ENCODE assay signal across 9 cellular contexts in genomic region chr3:7144696-7145308, GRCh38.
A peak's percentile ranks its signal among the peaks of the same experiment; 100 is the strongest.
DNase-seq lines count a peak whose midpoint lies in the region; ATAC-seq and TF ChIP-seq lines count a peak whose summit lies in the region.
"Had no signal": no experiment of that assay in that cellular context is flagged by ENCODE, and none has a peak within 500 bp of the region (broad histone marks: within the 10 kb centered on the region; RNA-seq: fewer than 3 reads in every experiment).

No MANE protein-coding gene starts in this region.

- H3K9me3 ChIP-seq in body of pancreas: no peaks in the 10 kb centered on the region

- intact Hi-C loops in body of pancreas (cut with DNase I): no loop called here

- H3K27me3 ChIP-seq in body of pancreas: no peaks in the 10 kb centered on the region

- DNase-seq in SHP77 (lab: John Stamatoyannopoulos, UW) (peak; percentile 7 to 19), SHP77 treated with DMSO at 0.1 percent for 48 hours (lab: John Stamatoyannopoulos, UW) (no peak), body of pancreas (peak in 3 of 4 donors; percentile 4 to 11 (median 10)), retinal pigment epithelial cell (ENCODE audit: low read depth) (no peak), NCI-H526 treated with DMSO at 0.1 percent for 48 hours (lab: John Stamatoyannopoulos, UW) (no peak), NCI-H2107 (lab: John Stamatoyannopoulos, UW) (no peak)
- DNase-seq in activated CD4-positive, CD25-positive, alpha-beta regulatory T cell (lab: John Stamatoyannopoulos, UW): no peak
- DNase-seq: CD4-positive, CD25-positive, alpha-beta regulatory T cell had no signal

- ATAC-seq in HG03432 (IDR thresholded peaks at IDR 0.05; ENCODE audit: unreplicated experiment) (peak; percentile 83), body of pancreas (no peak)

- TF ChIP-seq POLR2A in body of pancreas (IDR thresholded peaks at IDR 0.05): no peak

- H3K4me1 ChIP-seq in body of pancreas: no peaks in the 10 kb centered on the region

- TF ChIP-seq CTCF in body of pancreas (IDR thresholded peaks at IDR 0.05): peak in 6 of 7 experiments; percentile 34 to 50 (median 47)
- peak; percentile 27 for TF ChIP-seq CTCF in retinal pigment epithelial cell (conservative IDR thresholded peaks at IDR 0.05; ENCODE audit: low read depth, low read length)

- H3K4me3 ChIP-seq in body of pancreas: no peak overlapping the region
- H3K4me3 ChIP-seq in retinal pigment epithelial cell (ENCODE audit: low read length): no peak overlapping the region

- 65 to 68% methylated on average over 8 of the region's 8 CpGs for WGBS in body of pancreas, 2 donors

- no peaks in the 10 kb centered on the region for H3K36me3 ChIP-seq in body of pancreas (replicated peaks in 1 of 2; ENCODE audit: insufficient read depth in 1 of 2, low read depth in 2 of 2)

- no peak overlapping the region for H3K27ac ChIP-seq in body of pancreas

Comparison
In these comparisons a context has a peak if more than half of its experiments do, and no peak if none do; other contexts are left out.
1. DNase-seq: peak in SHP77 (2 of 2) and body of pancreas (3 of 4); none in SHP77 treated with DMSO at 0.1 percent for 48 hours (single experiment), retinal pigment epithelial cell (single experiment), NCI-H526 treated with DMSO at 0.1 percent for 48 hours (single experiment), activated CD4-positive, CD25-positive, alpha-beta regulatory T cell (0 of 4) and NCI-H2107 (single experiment).